25 cellular contexts compared by ENCODE assay signal in the genomic region with DNA sequence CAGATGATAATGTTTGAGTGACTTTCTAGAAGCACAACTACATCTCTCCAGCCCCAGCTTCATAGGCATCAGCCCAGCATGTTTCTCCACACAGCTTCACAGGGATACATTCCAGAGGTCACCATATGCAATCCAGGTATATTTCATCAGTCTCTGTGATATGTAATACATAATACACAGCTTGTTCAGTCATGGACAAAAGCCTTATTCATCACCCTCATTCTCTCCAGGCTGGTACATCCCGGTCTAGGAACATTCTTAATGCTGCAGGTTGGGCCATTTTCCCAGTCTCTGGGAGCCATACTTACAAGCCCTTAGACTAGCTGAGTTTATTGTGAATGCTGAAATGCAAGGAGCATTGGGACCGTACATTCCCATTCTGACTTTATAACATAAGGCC.
"Had no signal": no experiment of that assay in that cellular context is flagged by ENCODE, and none has a peak within 500 bp of the region (broad histone marks: within the 10 kb centered on the region; RNA-seq: fewer than 3 reads in every experiment).

No MANE protein-coding gene starts in this region.

- H3K4me1 ChIP-seq: colonic mucosa, esophagus squamous epithelium, gastroesophageal sphincter, heart left ventricle, left lung had no signal

- H2AFZ ChIP-seq: hepatocyte had no signal

- H3K4me2 ChIP-seq: hepatocyte had no signal

- H3K36me3 ChIP-seq: colonic mucosa, esophagus squamous epithelium, gastroesophageal sphincter, heart left ventricle, left lung had no signal

- FAIRE-seq: endometrium, frontal cortex had no signal

- H3K9me3 ChIP-seq: colonic mucosa, esophagus squamous epithelium had no signal

- H3K27me3 ChIP-seq: colonic mucosa, esophagus squamous epithelium, gastroesophageal sphincter, heart left ventricle, hepatocyte, left lung had no signal

- H3K79me2 ChIP-seq: hepatocyte had no signal

- DNase-seq: cerebellar nuclear complex; colonic mucosa; cortex of kidney; effector CD8-positive, alpha-beta T cell; effector memory CD8-positive, alpha-beta T cell; endodermal cell; erythroblast; esophagus squamous epithelium; foreskin fibroblast; heart left ventricle; hypothalamus; immature natural killer cell; islet precursor cell; left cardiac atrium; left lung; left ventricle myocardium superior; mesendoderm; midbrain; naive thymus-derived CD4-positive, alpha-beta T cell had no signal

- ATAC-seq: effector memory CD8-positive, alpha-beta T cell; esophagus mucosa; gastroesophageal sphincter; heart left ventricle; left cardiac atrium; left lung; left ventricle myocardium superior; naive thymus-derived CD4-positive, alpha-beta T cell had no signal

- H3K4me3 ChIP-seq: colonic mucosa, esophagus squamous epithelium, gastroesophageal sphincter, heart left ventricle, hepatocyte, left lung, lung had no signal

- H3K27ac ChIP-seq: colonic mucosa, esophagus squamous epithelium, gastroesophageal sphincter, heart left ventricle, hepatocyte, left lung had no signal
